ENCODE assay signal across 9 cellular contexts in genomic region chr17:40540448-40540847, GRCh38. TPM values are rescaled to one million over a fixed set of nuclear protein-coding genes. Genes with fewer than 3 reads are reported as not detected.
DNase-seq lines count a peak whose midpoint lies in the region; ATAC-seq and TF ChIP-seq lines count a peak whose summit lies in the region.
"Had no signal": no experiment of that assay in that cellular context is flagged by ENCODE, and none has a peak within 500 bp of the region (broad histone marks: within the 10 kb centered on the region; RNA-seq: fewer than 3 reads in every experiment).

No MANE protein-coding gene starts in this region.

- intact Hi-C loops in activated B cell treated with CpG ODN at 0.5 μM for 24 hours (cut with micrococcal nuclease), result no loop called here

- DNase-seq in activated B cell treated with CpG ODN at 0.5 μM for 24 hours (no peak), NCI-H128 (lab: John Stamatoyannopoulos, UW; ENCODE audit: unreplicated experiment) (no peak), NCI-H2227 treated with DMSO at 0.1 percent for 48 hours (lab: John Stamatoyannopoulos, UW) (no peak)
- peak; percentile 46 for DNase-seq in activated naive CD4-positive, alpha-beta T cell treated with anti-CD3 and anti-CD28 coated beads, Interleukin-2, amount 50 U/mL, for 16 hours
- DNase-seq: NCI-H524 treated with DMSO at 0.1 percent for 48 hours had no signal

- CTCF ChIA-PET in activated B cell treated with CpG ODN at 0.5 μM for 24 hours (lab: Charles Lee), result interaction anchor here (1.0 to 4.0 kb wide), 3 partner anchors 14 to 1123 kb away, joined by 3 to 14 read pairs (median 4); no protein-coding TSS in a partner anchor

- peak overlapping the region; percentile 98 for H3K27ac ChIP-seq in muscle layer of duodenum (ENCODE audit: low read length)
- peak overlapping the region; percentile 95 for H3K27ac ChIP-seq in subcutaneous abdominal adipose tissue (ENCODE audit: low read depth, low read length)

- H3K9ac ChIP-seq in subcutaneous abdominal adipose tissue (ENCODE audit: low read length in 5 of 5), result no peak overlapping the region

- no peaks in the 10 kb centered on the region for H3K9me3 Mint-ChIP-seq in activated B cell treated with CpG ODN at 0.5 μM for 24 hours

- H3K4me3 Mint-ChIP-seq in activated B cell treated with CpG ODN at 0.5 μM for 24 hours, result no peak overlapping the region

- H3K4me3 ChIP-seq in muscle layer of duodenum (ENCODE audit: low read depth in 1 of 2, low read length in 2 of 2) (no peak overlapping the region), subcutaneous abdominal adipose tissue (ENCODE audit: low read depth in 1 of 5, low read length in 5 of 5) (no peak overlapping the region)

- H3K4me1 ChIP-seq in muscle layer of duodenum (ENCODE audit: control insufficient read depth in 1 of 2, insufficient read depth in 2 of 2, low read length in 2 of 2), result peaks cover 38 to 48% of the 10 kb centered on the region in 2 donors
- peaks cover 47 to 83% (median 80%) of the 10 kb centered on the region in 5 donors for H3K4me1 ChIP-seq in subcutaneous abdominal adipose tissue (ENCODE audit: control insufficient read depth in 5 of 5, insufficient read depth in 5 of 5, low read length in 5 of 5)

- no peaks in the 10 kb centered on the region for H3K36me3 Mint-ChIP-seq in activated B cell treated with CpG ODN at 0.5 μM for 24 hours (ENCODE audit: low read depth)

- ATAC-seq in activated B cell treated with CpG ODN at 0.5 μM for 24 hours (ENCODE audit: low read depth) (no peak), GM18858 (IDR thresholded peaks at IDR 0.05; ENCODE audit: unreplicated experiment) (no peak), GM21447 (IDR thresholded peaks at IDR 0.05; ENCODE audit: unreplicated experiment) (no peak)

- peak overlapping the region; percentile 93 for H3K27ac Mint-ChIP-seq in activated B cell treated with CpG ODN at 0.5 μM for 24 hours

- POLR2A ChIA-PET in activated B cell treated with CpG ODN at 0.5 μM for 24 hours (lab: Charles Lee), result interaction anchor here (28.0 to 40.7 kb wide), 2 partner anchors 20 to 77 kb away, joined by 1450 to 1885 read pairs; partner anchors contain the start of gene CCR7

- no peak for TF ChIP-seq CTCF in activated B cell treated with CpG ODN at 0.5 μM for 24 hours (IDR thresholded peaks at IDR 0.05)

- H3K9me3 ChIP-seq in muscle layer of duodenum (ENCODE audit: control insufficient read depth in 1 of 2, low read length in 2 of 2), result no peaks in the 10 kb centered on the region
- H3K9me3 ChIP-seq in subcutaneous abdominal adipose tissue (ENCODE audit: control insufficient read depth in 5 of 5, low read length in 5 of 5), result peaks cover 0 to 2% (median 0%) of the 10 kb centered on the region in 5 donors

- peaks cover 82% of the 10 kb centered on the region for H3K4me1 Mint-ChIP-seq in activated B cell treated with CpG ODN at 0.5 μM for 24 hours

- H3K27me3 ChIP-seq in muscle layer of duodenum (ENCODE audit: low read depth, low read length) (no peaks in the 10 kb centered on the region), subcutaneous abdominal adipose tissue (ENCODE audit: control insufficient read depth in 5 of 5, insufficient read depth in 4 of 5, low read length in 5 of 5) (peaks cover 0 to 3% (median 0%) of the 10 kb centered on the region in 5 donors)

- H3K36me3 ChIP-seq in muscle layer of duodenum (ENCODE audit: control insufficient read depth in 1 of 2, insufficient read depth in 2 of 2, low read length in 2 of 2) (no peaks in the 10 kb centered on the region), subcutaneous abdominal adipose tissue (ENCODE audit: control insufficient read depth in 5 of 5, insufficient read depth in 5 of 5, low read length in 5 of 5) (no peaks in the 10 kb centered on the region)

- no peaks in the 10 kb centered on the region for H3K27me3 Mint-ChIP-seq in activated B cell treated with CpG ODN at 0.5 μM for 24 hours

RNA-seq across cellular contexts. Expression of gene CCR7, which starts 24.8 kb away (rescaled TPM):
- 572 and 573 TPM in 2 replicates for total RNA-seq in activated B cell treated with CpG ODN at 0.5 μM for 24 hours

RNA-seq across cellular contexts. Expression of gene TNS4, which starts 39.0 kb away (rescaled TPM):
- total RNA-seq in activated B cell treated with CpG ODN at 0.5 μM for 24 hours, result 0.18 TPM in 1 of 2 replicates, not detected in the other
